In genomic region chr3:122245513-122246174, GRCh38 we compare ENCODE assay signal across 10 cellular contexts.
A peak's percentile ranks its signal among the peaks of the same experiment; 100 is the strongest.
DNase-seq lines count a peak whose midpoint lies in the region; ATAC-seq and TF ChIP-seq lines count a peak whose summit lies in the region.
"Had no signal": no experiment of that assay in that cellular context is flagged by ENCODE, and none has a peak within 500 bp of the region (broad histone marks: within the 10 kb centered on the region; RNA-seq: fewer than 3 reads in every experiment).

No MANE protein-coding gene starts in this region.

- no TSS peak for BruUV-seq in Panc1 (replicated peaks; lab: Mats Ljungman, UMichigan)

- H3K4me3 Mint-ChIP-seq in activated T-cell treated with anti-CD3 and anti-CD28 coated beads, Interleukin-2, amount 50 U/mL, for 72 hours = peak overlapping the region; percentile 67 to 88
- H3K4me3 Mint-ChIP-seq in type B pancreatic cell = no peak overlapping the region

- H3K4me3 ChIP-seq in Panc1 (ENCODE audit: low read depth in 2 of 2, low read length in 2 of 2) (no peak overlapping the region), epithelial cell of proximal tubule (ENCODE audit: low read depth, low read length) (no peak overlapping the region)
- H3K4me3 ChIP-seq: SK-N-MC had no signal

- H3K36me3 Mint-ChIP-seq in activated T-cell treated with anti-CD3 and anti-CD28 coated beads, Interleukin-2, amount 50 U/mL, for 72 hours (ENCODE audit: insufficient read depth in 2 of 2) = no peaks in the 10 kb centered on the region
- H3K36me3 Mint-ChIP-seq in type B pancreatic cell = no peaks in the 10 kb centered on the region

- POLR2A ChIA-PET in Panc1 (lab: Charles Lee) = no interaction called here

- no peaks in the 10 kb centered on the region for H3K4me1 ChIP-seq in Panc1 (ENCODE audit: control insufficient read depth, insufficient read depth, low read length)

- DNase-seq in activated T-cell treated with anti-CD3 and anti-CD28 coated beads, Interleukin-2, amount 50 U/mL, for 72 hours = no peak
- no peak for DNase-seq in activated T-cell treated with anti-CD3 and anti-CD28 coated beads for 4 hours
- no peak for DNase-seq in Panc1 (ENCODE audit: low read depth, low spot score)
- no peak for DNase-seq in epithelial cell of proximal tubule (ENCODE audit: low read depth)
- DNase-seq in type B pancreatic cell (ENCODE audit: extremely low spot score, unreplicated experiment) = no peak
- no peak for DNase-seq in G401 (ENCODE audit: low spot score)
- DNase-seq in mucosa of gallbladder (ENCODE audit: low spot score) = no peak

- peaks cover 35% of the 10 kb centered on the region for H3K27me3 ChIP-seq in Panc1 (ENCODE audit: control insufficient read depth, insufficient read depth, low read length)

- peaks cover 19% of the 10 kb centered on the region for H3K4me1 Mint-ChIP-seq in activated T-cell treated with anti-CD3 and anti-CD28 coated beads, Interleukin-2, amount 50 U/mL, for 72 hours (ENCODE audit: low read depth)
- no peaks in the 10 kb centered on the region for H3K4me1 Mint-ChIP-seq in type B pancreatic cell (ENCODE audit: unreplicated experiment)

- no peak overlapping the region for H3K27ac ChIP-seq in Panc1 (ENCODE audit: low read length)
- H3K27ac ChIP-seq: SK-N-MC had no signal

- TF ChIP-seq CTCF in Panc1 (IDR thresholded peaks at IDR 0.05) = peak; percentile 14; the same call in 1 of the 2 replicates
- TF ChIP-seq CTCF in epithelial cell of proximal tubule (conservative IDR thresholded peaks at IDR 0.05; ENCODE audit: low read depth, low read length) = peak; percentile 30
- peak; percentile 29 for TF ChIP-seq CTCF in type B pancreatic cell (conservative IDR thresholded peaks at IDR 0.05)

- in situ Hi-C loops in Panc1 (cut with HindIII; ENCODE audit: low pct_unique_long_range_greater_than_20kb, low sequenced_read_pairs) (no loop called here), G401 (cut with HindIII; ENCODE audit: low sequenced_read_pairs) (no loop called here)

- H3K9me3 ChIP-seq in Panc1 (ENCODE audit: control insufficient read depth, insufficient read depth, low read depth, low read length) = no peaks in the 10 kb centered on the region

- intact Hi-C loops in Panc1 (cut with micrococcal nuclease; ENCODE audit: unreplicated experiment) = no loop called here

- no peaks in the 10 kb centered on the region for H3K9me3 Mint-ChIP-seq in activated T-cell treated with anti-CD3 and anti-CD28 coated beads, Interleukin-2, amount 50 U/mL, for 72 hours
- no peaks in the 10 kb centered on the region for H3K9me3 Mint-ChIP-seq in type B pancreatic cell

- ATAC-seq in activated T-cell treated with anti-CD3 and anti-CD28 coated beads, Interleukin-2, amount 50 U/mL, for 72 hours (replicated peaks in 1 of 2) = peak; percentile 72 to 83
- no peak for ATAC-seq in Panc1
- no peak for ATAC-seq in HG03039 (IDR thresholded peaks at IDR 0.05; ENCODE audit: unreplicated experiment)

- peaks cover 26% of the 10 kb centered on the region for H3K27me3 Mint-ChIP-seq in activated T-cell treated with anti-CD3 and anti-CD28 coated beads, Interleukin-2, amount 50 U/mL, for 72 hours (ENCODE audit: low read depth)
- peaks cover 26% of the 10 kb centered on the region for H3K27me3 Mint-ChIP-seq in type B pancreatic cell

- peak overlapping the region; percentile 87 for H3K27ac Mint-ChIP-seq in activated T-cell treated with anti-CD3 and anti-CD28 coated beads, Interleukin-2, amount 50 U/mL, for 72 hours
- H3K27ac Mint-ChIP-seq in type B pancreatic cell = no peak overlapping the region
- H3K27ac Mint-ChIP-seq: progenitor cell of endocrine pancreas had no signal

- H3K36me3 ChIP-seq in Panc1 (ENCODE audit: control insufficient read depth, insufficient read depth, low read length) = no peaks in the 10 kb centered on the region

- CTCF ChIA-PET in Panc1 (lab: Charles Lee) = no interaction called here

Comparison
In these comparisons a context has a peak if more than half of its experiments do, and no peak if none do; other contexts are left out.
1. ATAC-seq: peak in activated T-cell treated with anti-CD3 and anti-CD28 coated beads, Interleukin-2, amount 50 U/mL, for 72 hours (2 of 2); none in Panc1 (single experiment) and HG03039 (single experiment).
2. Peak in every context shown above with its lines, with median percentiles within 50 percentile points of each other: CTCF ChIP-seq.